Comparison of ENCODE assay signal across 15 cellular contexts in the genomic region with DNA sequence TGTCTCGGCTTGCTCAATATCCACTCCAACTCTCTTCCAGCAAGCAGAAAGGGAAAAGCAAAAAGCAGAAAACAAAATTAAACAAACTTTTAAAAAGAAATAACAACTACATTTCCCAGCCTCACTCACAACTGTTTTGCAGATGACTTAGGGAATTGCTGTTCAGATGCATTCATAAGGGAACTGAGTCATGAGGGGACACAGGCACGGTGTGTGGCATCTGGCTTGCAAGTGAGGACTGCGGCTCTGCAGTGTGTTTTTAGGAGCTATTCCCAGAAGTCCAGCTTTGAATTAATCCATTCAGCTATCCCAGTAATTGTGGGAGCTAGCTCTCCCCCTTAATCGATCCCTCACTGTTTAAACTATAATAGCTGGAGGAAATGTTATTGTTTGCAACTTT. TPM values are rescaled to one million over a fixed set of nuclear protein-coding genes. Genes with fewer than 3 reads are reported as not detected.
DNase-seq lines count a peak whose midpoint lies in the region; TF ChIP-seq lines count a peak whose summit lies in the region.
"Had no signal": no experiment of that assay in that cellular context is flagged by ENCODE, and none has a peak within 500 bp of the region (broad histone marks: within the 10 kb centered on the region; RNA-seq: fewer than 3 reads in every experiment).

No MANE protein-coding gene starts in this region.

- H3K4me3 ChIP-seq in SJSA1 = no peak overlapping the region
- H3K4me3 ChIP-seq in fibroblast of lung (replicated peaks in 1 of 4; ENCODE audit: control extremely low read depth in 1 of 4, insufficient read depth in 1 of 4, low read depth in 3 of 4, low read length in 4 of 4) = no peak overlapping the region
- H3K4me3 ChIP-seq in Peyer's patch = no peak overlapping the region

- no peak for TF ChIP-seq POLR2A in Peyer's patch (IDR thresholded peaks at IDR 0.05)

- peak overlapping the region; percentile 18 for H3K27ac ChIP-seq in SJSA1
- no peak overlapping the region for H3K27ac ChIP-seq in fibroblast of lung (ENCODE audit: insufficient read depth, low read length)
- no peak overlapping the region for H3K27ac ChIP-seq in Peyer's patch

- H3K9ac ChIP-seq in fibroblast of lung (ENCODE audit: insufficient read depth, low read length) = no peak overlapping the region

- H3K36me3 Mint-ChIP-seq in neural crest cell (ENCODE audit: low read depth) = peaks cover 43% of the 10 kb centered on the region
- H3K36me3 Mint-ChIP-seq: CD4-positive, CD25-positive, alpha-beta regulatory T cell had no signal

- H3K4me2 ChIP-seq in fibroblast of lung (ENCODE audit: extremely low read depth, insufficient read depth, low read length) = no peak overlapping the region

- H3K9me3 ChIP-seq in SJSA1 (replicated peaks) = no peaks in the 10 kb centered on the region
- H3K9me3 ChIP-seq in fibroblast of lung (ENCODE audit: control insufficient read depth, insufficient read depth, low read depth, low read length) = no peaks in the 10 kb centered on the region
- H3K9me3 ChIP-seq in Peyer's patch = no peaks in the 10 kb centered on the region
- H3K9me3 ChIP-seq: Caco-2 had no signal

- TF ChIP-seq CTCF in fibroblast of lung (conservative IDR thresholded peaks at IDR 0.05 in 1 of 2, IDR thresholded peaks at IDR 0.05 in 1 of 2; ENCODE audit: low read depth in 1 of 2, low read length in 2 of 2) (no peak), neural crest cell (conservative IDR thresholded peaks at IDR 0.05) (no peak), Peyer's patch (IDR thresholded peaks at IDR 0.05) (no peak)

- H4K20me1 ChIP-seq in fibroblast of lung (ENCODE audit: control insufficient read depth, extremely low read depth, insufficient read depth, low read length) = no peaks in the 10 kb centered on the region

- peaks cover 52% of the 10 kb centered on the region for H3K4me1 Mint-ChIP-seq in neural crest cell
- H3K4me1 Mint-ChIP-seq: CD4-positive, CD25-positive, alpha-beta regulatory T cell had no signal

- no peaks in the 10 kb centered on the region for H3K27me3 Mint-ChIP-seq in neural crest cell (ENCODE audit: low read depth)
- H3K27me3 Mint-ChIP-seq: CD4-positive, CD25-positive, alpha-beta regulatory T cell had no signal

- H3K4me1 ChIP-seq in SJSA1 (replicated peaks) = peaks cover 9% of the 10 kb centered on the region
- H3K4me1 ChIP-seq in fibroblast of lung (ENCODE audit: control insufficient read depth, extremely low read depth, insufficient read depth, low read length) = no peaks in the 10 kb centered on the region
- no peaks in the 10 kb centered on the region for H3K4me1 ChIP-seq in Peyer's patch
- H3K4me1 ChIP-seq: Caco-2 had no signal

- DNase-seq in AG20443 (ENCODE audit: low spot score) (peak; percentile 29), SJSA1 (ENCODE audit: low read depth in 1 of 2, low spot score in 2 of 2) (peak; percentile 30 to 43), fibroblast of lung (ENCODE audit: low read depth in 2 of 2) (peak in 1 of 2 donors; percentile 72), neural crest cell (ENCODE audit: low read depth, low spot score) (no peak), ecto neural progenitor cell (ENCODE audit: low spot score) (no peak), epidermal melanocyte (ENCODE audit: insufficient read length, low spot score) (no peak), Peyer's patch (no peak)
- no peak for DNase-seq in activated CD8-positive, alpha-beta memory T cell treated with anti-CD3 and anti-CD28 coated beads, Interleukin-2, amount 50 U/mL, for 4 hours
- DNase-seq: AML-193; Caco-2; CD4-positive, CD25-positive, alpha-beta regulatory T cell; H7; NCI-H1417; NCI-H187 treated with DMSO at 0.1 percent for 48 hours; NCI-H748 treated with DMSO at 0.1 percent for 48 hours had no signal

- H3K36me3 ChIP-seq in SJSA1 (no peaks in the 10 kb centered on the region), fibroblast of lung (ENCODE audit: control insufficient read depth, insufficient read depth, low read length) (no peaks in the 10 kb centered on the region), Peyer's patch (no peaks in the 10 kb centered on the region)

- peak overlapping the region; percentile 84 for H3K27ac Mint-ChIP-seq in neural crest cell (ENCODE audit: unreplicated experiment)
- H3K27ac Mint-ChIP-seq: CD4-positive, CD25-positive, alpha-beta regulatory T cell had no signal

- H2AFZ ChIP-seq in fibroblast of lung (ENCODE audit: low read length) = peak overlapping the region; percentile 33

- H3K27me3 ChIP-seq in SJSA1 (replicated peaks) (no peaks in the 10 kb centered on the region), fibroblast of lung (ENCODE audit: control insufficient read depth, insufficient read depth, low read length) (no peaks in the 10 kb centered on the region), Peyer's patch (no peaks in the 10 kb centered on the region)

- H3K4me3 Mint-ChIP-seq in neural crest cell = peak overlapping the region; percentile 29
- H3K4me3 Mint-ChIP-seq: CD4-positive, CD25-positive, alpha-beta regulatory T cell had no signal

- H3K9me3 Mint-ChIP-seq in neural crest cell = peaks cover 11% of the 10 kb centered on the region

- no peaks in the 10 kb centered on the region for H3K79me2 ChIP-seq in fibroblast of lung (ENCODE audit: control insufficient read depth, insufficient read depth, low read length)

RNA-seq across cellular contexts. Expression of gene PTN, which starts 30.3 kb away (rescaled TPM):
- 56.7 and 70.6 TPM in 2 replicates for total RNA-seq in SJSA1 (2014; rRNA removed; shearing (Covaris generic))
- total RNA-seq in fibroblast of lung (13.9 and 30.2 TPM in 2 replicates), neural crest cell (228 and 240 TPM in 2 replicates), Peyer's patch (1 to 10 TPM; 2.8 to 6.7 (median 4.0) TPM)
- polyA plus RNA-seq in fibroblast of lung = 54.0 and 115 TPM in 2 replicates
- polyA plus RNA-seq in fibroblast of lung (2012) = 34.5 and 83.6 TPM in 2 replicates
- 1.4 and 11.0 TPM in 2 replicates for polyA minus RNA-seq in fibroblast of lung (ENCODE audit: low replicate concordance)
- total RNA-seq: CD4-positive, CD25-positive, alpha-beta regulatory T cell had no signal

Comparison
In these comparisons a context has a peak if more than half of its experiments do, and no peak if none do; other contexts are left out.
1. DNase-seq: peak in AG20443 (single experiment) and SJSA1 (2 of 2); none in neural crest cell (single experiment), ecto neural progenitor cell (single experiment), epidermal melanocyte (single experiment), activated CD8-positive, alpha-beta memory T cell treated with anti-CD3 and anti-CD28 coated beads, Interleukin-2, amount 50 U/mL, for 4 hours (single experiment) and Peyer's patch (0 of 3).